Comparison of ENCODE assay signal across 11 cellular contexts in the genomic region with DNA sequence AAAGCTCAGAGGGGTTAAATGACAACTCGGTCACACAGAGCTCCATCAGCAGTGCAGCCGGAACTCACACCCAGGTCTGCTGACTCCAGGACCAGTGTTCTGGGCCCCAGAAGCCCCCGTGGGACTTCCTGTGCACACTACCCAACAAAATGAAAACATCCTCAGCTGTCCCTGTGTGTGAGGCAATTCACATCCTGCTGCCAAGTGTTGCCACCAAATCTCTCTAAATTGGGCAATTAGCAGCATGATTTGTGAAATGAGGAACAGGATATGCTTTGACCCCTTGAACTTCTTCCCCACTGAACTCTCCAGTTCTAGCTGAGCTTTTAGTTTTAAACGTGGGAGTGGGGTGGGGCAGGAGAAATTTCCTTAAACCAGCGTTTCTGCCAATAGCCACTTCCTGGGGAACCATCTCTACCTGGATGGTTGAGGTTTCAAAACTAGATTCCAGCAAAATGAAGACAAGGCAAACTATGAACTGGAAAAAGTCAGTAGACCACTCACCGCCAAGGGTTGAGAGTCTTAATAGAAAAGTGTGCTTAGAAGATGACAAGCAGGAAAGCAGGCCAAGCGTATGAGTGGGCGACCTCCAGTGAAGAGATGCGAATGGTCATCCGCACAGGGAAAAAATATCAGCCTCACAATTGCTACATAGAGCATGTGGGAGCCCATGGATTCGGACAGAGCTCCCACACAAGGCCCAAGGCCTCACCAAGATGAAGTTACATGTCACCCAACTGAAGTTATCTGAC. TPM values are rescaled to one million over a fixed set of nuclear protein-coding genes. Genes with fewer than 3 reads are reported as not detected.
DNase-seq lines count a peak whose midpoint lies in the region; ATAC-seq and TF ChIP-seq lines count a peak whose summit lies in the region.
"Had no signal": no experiment of that assay in that cellular context is flagged by ENCODE, and none has a peak within 500 bp of the region (broad histone marks: within the 10 kb centered on the region; RNA-seq: fewer than 3 reads in every experiment).

No MANE protein-coding gene starts in this region.

- peaks cover 13% of the 10 kb centered on the region for H3K27me3 ChIP-seq in HL-60 (ENCODE audit: insufficient read depth, poor library complexity, severe bottlenecking)
- H3K27me3 ChIP-seq in smooth muscle cell (ENCODE audit: low read depth): no peaks in the 10 kb centered on the region

- H4K20me1 ChIP-seq in smooth muscle cell (ENCODE audit: low read depth): no peaks in the 10 kb centered on the region

- 77% methylated on average over 11 of the region's 11 CpGs for WGBS in smooth muscle cell (ENCODE audit: low lambda C conversion rate)

- intact Hi-C loops in left cardiac atrium (cut with DNase I): no loop called here

- no peak overlapping the region for H3K4me3 Mint-ChIP-seq in activated T-cell treated with anti-CD3 and anti-CD28 coated beads, Interleukin-2, amount 50 U/mL, for 4 hours
- H3K4me3 Mint-ChIP-seq: neural crest cell had no signal

- peak; percentile 83 to 90 for ATAC-seq in left cardiac atrium
- no peak for ATAC-seq in activated T-cell treated with anti-CD3 and anti-CD28 coated beads, Interleukin-2, amount 50 U/mL, for 4 hours

- H3K27ac ChIP-seq in HL-60 (replicated peaks) (no peak overlapping the region), smooth muscle cell (ENCODE audit: low read depth) (no peak overlapping the region)

- H3K9ac ChIP-seq in smooth muscle cell (ENCODE audit: low read depth): no peak overlapping the region

- H3K4me1 ChIP-seq in smooth muscle cell (ENCODE audit: low read depth): peaks cover 20% of the 10 kb centered on the region

- H3K9me3 Mint-ChIP-seq in activated T-cell treated with anti-CD3 and anti-CD28 coated beads, Interleukin-2, amount 50 U/mL, for 4 hours: no peaks in the 10 kb centered on the region
- H3K9me3 Mint-ChIP-seq: activated T-helper 2 cell treated with anti-CD3 and anti-CD28 coated beads, Interferon-gamma antibody, Interleukin-2, Interleukin-4, amounts not matched to agents 10 μg/mL and 5 μg/mL and 100 μg/mL, durations not matched to agents 14 hours and 24 hours and 36 hours; neural crest cell had no signal

- H3K9me3 ChIP-seq in smooth muscle cell (replicated peaks; ENCODE audit: low read depth): no peaks in the 10 kb centered on the region

- H3K4me3 ChIP-seq in HL-60 (replicated peaks; ENCODE audit: insufficient read depth, low read length) (no peak overlapping the region), smooth muscle cell (no peak overlapping the region)

- no peak for TF ChIP-seq CTCF in HL-60 (IDR thresholded peaks at IDR 0.05; ENCODE audit: insufficient read depth, low read length)
- no peak for TF ChIP-seq CTCF in smooth muscle cell (IDR thresholded peaks at IDR 0.05; ENCODE audit: borderline replicate concordance, insufficient read depth, poor library complexity, severe bottlenecking)

- no peaks in the 10 kb centered on the region for H3K4me1 Mint-ChIP-seq in activated T-cell treated with anti-CD3 and anti-CD28 coated beads, Interleukin-2, amount 50 U/mL, for 4 hours (ENCODE audit: low read depth)

- H3K27me3 Mint-ChIP-seq in activated T-cell treated with anti-CD3 and anti-CD28 coated beads, Interleukin-2, amount 50 U/mL, for 4 hours (ENCODE audit: low read depth): no peaks in the 10 kb centered on the region

- H3K36me3 Mint-ChIP-seq in activated T-cell treated with anti-CD3 and anti-CD28 coated beads, Interleukin-2, amount 50 U/mL, for 4 hours (ENCODE audit: insufficient read depth): no peaks in the 10 kb centered on the region

- no peaks in the 10 kb centered on the region for H3K36me3 ChIP-seq in smooth muscle cell (ENCODE audit: low read depth)

- H2AFZ ChIP-seq in smooth muscle cell (ENCODE audit: low read depth): no peak overlapping the region

- H3F3A ChIP-seq in smooth muscle cell (ENCODE audit: low read depth): peaks cover 3% of the 10 kb centered on the region

- DNase-seq in HL-60 (ENCODE audit: low read depth in 1 of 2, low spot score in 1 of 2): peak; percentile 85 to 95
- DNase-seq in SKM-1 treated with dmso at 0.1 percent for 144 hours (lab: John Stamatoyannopoulos, UW; ENCODE audit: unreplicated experiment): peak; percentile 62
- peak; percentile 75 for DNase-seq in left cardiac atrium
- DNase-seq in putamen (ENCODE audit: low spot score): peak; percentile 31
- DNase-seq in smooth muscle cell (lab: John Stamatoyannopoulos, UW; ENCODE audit: unreplicated experiment): no peak
- no peak for DNase-seq in NCI-H524 (lab: John Stamatoyannopoulos, UW)
- no peak for DNase-seq in activated T-cell treated with anti-CD3 and anti-CD28 coated beads, Interleukin-2, amount 50 U/mL, for 4 hours
- DNase-seq in ureter (ENCODE audit: low spot score): no peak
- DNase-seq: NCI-H1092 had no signal

- no peak overlapping the region for H3K4me2 ChIP-seq in smooth muscle cell

- no peaks in the 10 kb centered on the region for H3K79me2 ChIP-seq in smooth muscle cell (ENCODE audit: low read depth)

RNA-seq across cellular contexts. Expression of gene CHST15, which starts 51.9 kb away (rescaled TPM):
- total RNA-seq in left cardiac atrium (10 to 100 TPM in 1 of 2 donors, 1 to 10 TPM in 1; 9.2 to 17.8 TPM), smooth muscle cell (20.4 and 30.3 TPM in 2 replicates), ureter (15.7 TPM)
- 11.4 and 14.1 TPM in 2 replicates for polyA plus RNA-seq in smooth muscle cell
- under 1 TPM; 0.08 to 0.29 (median 0.11) TPM for total RNA-seq in activated T-cell treated with anti-CD3 and anti-CD28 coated beads, Interleukin-2, amount 50 U/mL, for 4 hours
- total RNA-seq: activated T-helper 2 cell treated with anti-CD3 and anti-CD28 coated beads, Interferon-gamma antibody, Interleukin-2, Interleukin-4, amounts not matched to agents 10 μg/mL and 5 μg/mL and 100 μg/mL, durations not matched to agents 14 hours and 24 hours and 36 hours had no signal

Comparison
In these comparisons a context has a peak if more than half of its experiments do, and no peak if none do; other contexts are left out.
1. DNase-seq: peak in HL-60 (2 of 2), SKM-1 treated with dmso at 0.1 percent for 144 hours (single experiment), left cardiac atrium (single experiment) and putamen (single experiment); none in smooth muscle cell (single experiment), NCI-H524 (0 of 2), activated T-cell treated with anti-CD3 and anti-CD28 coated beads, Interleukin-2, amount 50 U/mL, for 4 hours (single experiment) and ureter (single experiment).
2. ATAC-seq: peak in left cardiac atrium (2 of 2); none in activated T-cell treated with anti-CD3 and anti-CD28 coated beads, Interleukin-2, amount 50 U/mL, for 4 hours (0 of 2).
3. RNA of gene CHST15, which starts 51.9 kb away (total RNA-seq): 20.4 to 30.3 TPM in smooth muscle cell, 9.2 to 17.8 TPM in left cardiac atrium and 15.7 TPM in ureter (single experiment); 0.08 to 0.29 TPM in activated T-cell treated with anti-CD3 and anti-CD28 coated beads, Interleukin-2, amount 50 U/mL, for 4 hours; every median in the first group is over 4 times any median in the second.